ENCODE assay signal across 9 cellular contexts in genomic region chr16:69823831-69824563, GRCh38.
DNase-seq lines count a peak whose midpoint lies in the region; ATAC-seq and TF ChIP-seq lines count a peak whose summit lies in the region.
"Had no signal": no experiment of that assay in that cellular context is flagged by ENCODE, and none has a peak within 500 bp of the region (broad histone marks: within the 10 kb centered on the region; RNA-seq: fewer than 3 reads in every experiment).

No MANE protein-coding gene starts in this region.

- TF ChIP-seq CTCF in GM13977 (IDR thresholded peaks at IDR 0.05; ENCODE audit: extremely low read depth, insufficient read depth, missing control alignments): no peak

- in situ Hi-C loops in GM13977 (cut with MboI; ENCODE audit: low pct_unique_long_range_greater_than_20kb, low sequenced_read_pairs, unreplicated experiment): no loop called here

- peak; percentile 58 for DNase-seq in GM13977 (ENCODE audit: low spot score)
- DNase-seq in UCSD-AML1 (lab: John Stamatoyannopoulos, UW; ENCODE audit: unreplicated experiment): peak; percentile 38
- peak; percentile 27 for DNase-seq in medulla oblongata (ENCODE audit: extremely low spot score)
- DNase-seq in NCI-H510A treated with DMSO at 0.1 percent for 48 hours (lab: John Stamatoyannopoulos, UW): no peak
- no peak for DNase-seq in NCI-H1694 treated with DMSO at 0.1 percent for 48 hours (lab: John Stamatoyannopoulos, UW)
- no peak for DNase-seq in C1 segment of cervical spinal cord (lab: John Stamatoyannopoulos, UW)
- DNase-seq in cerebellum (ENCODE audit: low spot score): no peak
- DNase-seq: SK-N-SH had no signal

- ATAC-seq in GM21619 (IDR thresholded peaks at IDR 0.05; ENCODE audit: unreplicated experiment): peak; percentile 90

Comparison
In these comparisons a context has a peak if more than half of its experiments do, and no peak if none do; other contexts are left out.
1. DNase-seq: peak in GM13977 (single experiment), UCSD-AML1 (single experiment) and medulla oblongata (single experiment); none in NCI-H510A treated with DMSO at 0.1 percent for 48 hours (single experiment), NCI-H1694 treated with DMSO at 0.1 percent for 48 hours (single experiment), C1 segment of cervical spinal cord (0 of 14) and cerebellum (single experiment).